Comparison of ENCODE assay signal across 20 cellular contexts in genomic region chr1:167493372-167493771, GRCh38. TPM values are rescaled to one million over a fixed set of nuclear protein-coding genes. Genes with fewer than 3 reads are reported as not detected.
DNase-seq lines count a peak whose midpoint lies in the region; ATAC-seq, FAIRE-seq and TF ChIP-seq lines count a peak whose summit lies in the region.
"Had no signal": no experiment of that assay in that cellular context is flagged by ENCODE, and none has a peak within 500 bp of the region (broad histone marks: within the 10 kb centered on the region; RNA-seq: fewer than 3 reads in every experiment).

No MANE protein-coding gene starts in this region.

- no peaks in the 10 kb centered on the region for H3K9me3 Mint-ChIP-seq in activated naive CD4-positive, alpha-beta T cell treated with anti-CD3 and anti-CD28 coated beads, Interleukin-2, amount 50 U/mL, for 24 hours
- H3K9me3 Mint-ChIP-seq in activated CD4-positive, alpha-beta memory T cell treated with anti-CD3 and anti-CD28 coated beads, Interleukin-2, amount 10 ng/mL, durations not matched to agents 7 days and 5 days = no peaks in the 10 kb centered on the region
- no peaks in the 10 kb centered on the region for H3K9me3 Mint-ChIP-seq in effector memory CD8-positive, alpha-beta T cell

- peak overlapping the region; percentile 98 for H3K27ac Mint-ChIP-seq in activated naive CD4-positive, alpha-beta T cell treated with anti-CD3 and anti-CD28 coated beads, Interleukin-2, amount 50 U/mL, for 24 hours
- peak overlapping the region; percentile 84 for H3K27ac Mint-ChIP-seq in activated CD4-positive, alpha-beta memory T cell treated with anti-CD3 and anti-CD28 coated beads, Interleukin-2, amount 10 ng/mL, durations not matched to agents 7 days and 5 days
- peak overlapping the region; percentile 94 for H3K27ac Mint-ChIP-seq in effector memory CD8-positive, alpha-beta T cell
- H3K27ac Mint-ChIP-seq: CD14-positive monocyte had no signal

- DNase-seq in activated naive CD4-positive, alpha-beta T cell treated with Interleukin-2 at 50 U/mL for 16 hours = no peak
- DNase-seq in activated CD4-positive, alpha-beta memory T cell treated with anti-CD3 and anti-CD28 coated beads, Interleukin-2, amount 10 ng/mL, durations not matched to agents 7 days and 5 days = no peak
- no peak for DNase-seq in effector memory CD8-positive, alpha-beta T cell
- DNase-seq in D721Med (ENCODE audit: insufficient read length, low spot score) (no peak), NCI-H82 treated with DMSO at 0.1 percent for 48 hours (lab: John Stamatoyannopoulos, UW; ENCODE audit: unreplicated experiment) (no peak), DMS 273 treated with DMSO at 0.1 percent for 48 hours (lab: John Stamatoyannopoulos, UW) (no peak)
- DNase-seq: activated gamma-delta T cell; effector CD8-positive, alpha-beta T cell; gastrocnemius medialis; GF-D8; hippocampal formation; left ventricle myocardium inferior; NCI-H1436 treated with DMSO at 0.1 percent for 48 hours; NCI-H510A treated with DMSO at 0.1 percent for 48 hours; SJCRH30; uterus had no signal

- peak overlapping the region; percentile 74 for H3K4me3 Mint-ChIP-seq in activated naive CD4-positive, alpha-beta T cell treated with anti-CD3 and anti-CD28 coated beads, Interleukin-2, amount 50 U/mL, for 24 hours
- peak overlapping the region; percentile 41 for H3K4me3 Mint-ChIP-seq in activated CD4-positive, alpha-beta memory T cell treated with anti-CD3 and anti-CD28 coated beads, Interleukin-2, amount 10 ng/mL, durations not matched to agents 7 days and 5 days
- H3K4me3 Mint-ChIP-seq in effector memory CD8-positive, alpha-beta T cell = peak overlapping the region; percentile 79 to 87
- H3K4me3 Mint-ChIP-seq: CD14-positive monocyte had no signal

- H3K4me1 Mint-ChIP-seq in activated naive CD4-positive, alpha-beta T cell treated with anti-CD3 and anti-CD28 coated beads, Interleukin-2, amount 50 U/mL, for 24 hours = peaks cover 99% of the 10 kb centered on the region
- peaks cover 92% of the 10 kb centered on the region for H3K4me1 Mint-ChIP-seq in activated CD4-positive, alpha-beta memory T cell treated with anti-CD3 and anti-CD28 coated beads, Interleukin-2, amount 10 ng/mL, durations not matched to agents 7 days and 5 days
- peaks cover 78 to 92% of the 10 kb centered on the region in 2 donors for H3K4me1 Mint-ChIP-seq in effector memory CD8-positive, alpha-beta T cell (ENCODE audit: low read depth in 2 of 2)

- FAIRE-seq in D721Med (lab: Jason Lieb, UNC) = no peak

- CTCF ChIA-PET in activated CD4-positive, alpha-beta memory T cell treated with anti-CD3 and anti-CD28 coated beads, Interleukin-2, amount 10 ng/mL, durations not matched to agents 7 days and 5 days (lab: Charles Lee) = interaction anchor here (1.2 to 1.9 kb wide), 4 partner anchors 22 to 273 kb away, joined by 3 to 5 read pairs (median 4); partner anchors contain the start of gene POU2F1

- POLR2A ChIA-PET in activated CD4-positive, alpha-beta memory T cell treated with anti-CD3 and anti-CD28 coated beads, Interleukin-2, amount 10 ng/mL, durations not matched to agents 7 days and 5 days (lab: Charles Lee) = interaction anchor here (0.8 to 2.6 kb wide), 8 partner anchors 8 to 36 kb away, joined by 3 to 9 read pairs (median 4); no protein-coding TSS in a partner anchor

- TF ChIP-seq CTCF in D721Med (IDR thresholded peaks at IDR 0.05; ENCODE audit: insufficient read depth, missing control alignments) = no peak

- peaks cover 9% of the 10 kb centered on the region for H3K36me3 Mint-ChIP-seq in activated naive CD4-positive, alpha-beta T cell treated with anti-CD3 and anti-CD28 coated beads, Interleukin-2, amount 50 U/mL, for 24 hours
- H3K36me3 Mint-ChIP-seq in activated CD4-positive, alpha-beta memory T cell treated with anti-CD3 and anti-CD28 coated beads, Interleukin-2, amount 10 ng/mL, durations not matched to agents 7 days and 5 days (ENCODE audit: low read depth) = peaks cover 82% of the 10 kb centered on the region
- H3K36me3 Mint-ChIP-seq in effector memory CD8-positive, alpha-beta T cell (ENCODE audit: insufficient read depth) = peaks cover 74% of the 10 kb centered on the region
- H3K36me3 Mint-ChIP-seq: CD14-positive monocyte had no signal

- no peaks in the 10 kb centered on the region for H3K27me3 Mint-ChIP-seq in activated naive CD4-positive, alpha-beta T cell treated with anti-CD3 and anti-CD28 coated beads, Interleukin-2, amount 50 U/mL, for 24 hours
- no peaks in the 10 kb centered on the region for H3K27me3 Mint-ChIP-seq in activated CD4-positive, alpha-beta memory T cell treated with anti-CD3 and anti-CD28 coated beads, Interleukin-2, amount 10 ng/mL, durations not matched to agents 7 days and 5 days
- no peaks in the 10 kb centered on the region for H3K27me3 Mint-ChIP-seq in effector memory CD8-positive, alpha-beta T cell

- no peak for ATAC-seq in effector memory CD8-positive, alpha-beta T cell (replicated peaks)
- ATAC-seq: gastrocnemius medialis, HCT116 had no signal

RNA-seq across cellular contexts. Expression of gene CD247, which starts 25.0 kb away (rescaled TPM):
- 100 to 1,000 TPM; 239 to 242 TPM for total RNA-seq in activated CD4-positive, alpha-beta memory T cell treated with anti-CD3 and anti-CD28 coated beads, Interleukin-2, amount 10 ng/mL, durations not matched to agents 7 days and 5 days
- total RNA-seq: chondrocyte had no signal
